ENCODE assay signal across 8 cellular contexts in the genomic region with DNA sequence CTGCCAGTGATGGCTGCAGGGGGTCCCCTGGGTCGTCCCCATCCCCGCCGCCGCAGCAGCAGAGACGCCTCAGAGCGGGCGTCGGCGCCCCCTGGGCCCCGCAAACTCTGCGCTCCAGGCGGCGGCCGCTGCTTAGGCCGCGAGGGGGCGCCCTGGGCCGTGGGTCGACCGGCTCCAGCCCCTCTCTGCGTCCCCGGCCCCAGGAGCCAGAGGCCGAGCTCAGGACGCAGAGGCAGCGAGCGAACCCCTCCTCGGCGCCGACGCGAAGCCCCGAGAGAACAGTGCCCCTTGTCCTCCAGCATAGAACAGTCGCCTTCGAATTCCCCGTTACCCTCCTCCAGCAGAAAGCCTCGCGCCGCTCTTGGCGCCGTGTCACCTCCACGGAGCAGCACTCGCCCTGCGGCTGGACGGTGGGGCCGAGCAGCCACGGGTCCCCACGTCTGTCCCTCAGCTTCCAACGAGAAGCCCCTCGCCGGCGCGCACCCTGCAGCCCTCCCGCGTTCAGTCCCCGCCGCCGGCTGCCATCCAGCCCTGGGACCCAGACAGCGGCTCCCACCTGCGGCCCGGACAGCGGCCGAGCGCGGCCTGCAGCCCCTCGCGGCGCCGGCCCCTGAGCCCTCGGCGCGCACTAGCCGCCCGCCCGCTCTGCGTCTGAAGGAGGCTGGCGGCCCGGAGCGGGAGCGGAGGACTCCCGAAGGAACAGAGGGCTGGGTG.
A peak's percentile ranks its signal among the peaks of the same experiment; 100 is the strongest.
DNase-seq lines count a peak whose midpoint lies in the region; ATAC-seq and TF ChIP-seq lines count a peak whose summit lies in the region.

No MANE protein-coding gene starts in this region.

- TF ChIP-seq POLR2A in stomach (IDR thresholded peaks at IDR 0.05) = no peak

- H3K9me3 ChIP-seq in mucosa of descending colon (no peaks in the 10 kb centered on the region), stomach (no peaks in the 10 kb centered on the region)

- TF ChIP-seq EP300 in stomach (IDR thresholded peaks at IDR 0.05) = no peak

- H3K27me3 Mint-ChIP-seq in activated CD8-positive, alpha-beta memory T cell treated with anti-CD3 and anti-CD28 coated beads, Interleukin-2, amount 10 ng/mL, durations not matched to agents 7 days and 5 days = peaks cover 85% of the 10 kb centered on the region

- H3K36me3 ChIP-seq in mucosa of descending colon (ENCODE audit: low read depth) = no peaks in the 10 kb centered on the region
- no peaks in the 10 kb centered on the region for H3K36me3 ChIP-seq in stomach

- intact Hi-C loops in mucosa of descending colon (cut with DNase I, micrococcal nuclease) = loop anchor here in 1 of 2 donors (10.0 kb wide), 1 partner anchor 82 kb away; no protein-coding TSS in a partner anchor
- intact Hi-C loops in stomach (cut with DNase I; ENCODE audit: low total_unique reads) = loop anchor here (5.0 kb wide), 1 partner anchor 84 kb away; no protein-coding TSS in a partner anchor

- CTCF ChIA-PET in activated CD8-positive, alpha-beta memory T cell treated with anti-CD3 and anti-CD28 coated beads, Interleukin-2, amount 10 ng/mL, durations not matched to agents 7 days and 5 days (lab: Charles Lee) = interaction anchor here (0.5 to 2.4 kb wide), 10 partner anchors 9 to 335 kb away, joined by 3 to 27 read pairs (median 4); no protein-coding TSS in a partner anchor

- H3K4me3 Mint-ChIP-seq in activated CD8-positive, alpha-beta memory T cell treated with anti-CD3 and anti-CD28 coated beads, Interleukin-2, amount 10 ng/mL, durations not matched to agents 7 days and 5 days = peak overlapping the region; percentile 63

- peak overlapping the region; percentile 60 to 90 (median 82) for H3K27ac ChIP-seq in stomach

- no peaks in the 10 kb centered on the region for H3K36me3 Mint-ChIP-seq in activated CD8-positive, alpha-beta memory T cell treated with anti-CD3 and anti-CD28 coated beads, Interleukin-2, amount 10 ng/mL, durations not matched to agents 7 days and 5 days

- H3K9me3 Mint-ChIP-seq in activated CD8-positive, alpha-beta memory T cell treated with anti-CD3 and anti-CD28 coated beads, Interleukin-2, amount 10 ng/mL, durations not matched to agents 7 days and 5 days (ENCODE audit: low read depth) = no peaks in the 10 kb centered on the region

- H3K27me3 ChIP-seq in stomach = peaks cover 0 to 11% (median 7%) of the 10 kb centered on the region in 3 donors

- WGBS in stomach, 5 donors = 0 to 1% (median 1%) methylated on average over 25 to 80 of the region's 80 CpGs

- peak; percentile 30 for DNase-seq in AG10803 (ENCODE audit: low read depth)
- DNase-seq in NCI-H748 (lab: John Stamatoyannopoulos, UW; ENCODE audit: unreplicated experiment) = peak; percentile 91
- DNase-seq in activated CD8-positive, alpha-beta memory T cell treated with anti-CD3 and anti-CD28 coated beads, Interleukin-2, amount 10 ng/mL, durations not matched to agents 7 days and 5 days = peak; percentile 50
- peak; percentile 53 for DNase-seq in epithelial cell of esophagus (ENCODE audit: low read depth)
- peak; percentile 71 to 75 (median 74) for DNase-seq in mucosa of descending colon
- DNase-seq in stomach = peak; percentile 71

- peak; percentile 59 for ATAC-seq in GM18520 (IDR thresholded peaks at IDR 0.05; ENCODE audit: unreplicated experiment)
- peak; percentile 75 for ATAC-seq in HG03025 (IDR thresholded peaks at IDR 0.05; ENCODE audit: low FRiP score, unreplicated experiment)
- ATAC-seq in activated CD8-positive, alpha-beta memory T cell treated with anti-CD3 and anti-CD28 coated beads, Interleukin-2, amount 10 ng/mL, durations not matched to agents 7 days and 5 days = peak; percentile 86
- peak; percentile 86 for ATAC-seq in mucosa of descending colon

- TF ChIP-seq CTCF in AG10803 (conservative IDR thresholded peaks at IDR 0.05; ENCODE audit: low read length) (peak; percentile 56), epithelial cell of esophagus (IDR thresholded peaks at IDR 0.05; ENCODE audit: insufficient read depth, low read depth, low read length, missing control alignments) (peak; percentile 43), mucosa of descending colon (IDR thresholded peaks at IDR 0.05) (peak; percentile 65), stomach (IDR thresholded peaks at IDR 0.05) (peak in 5 of 7 experiments; percentile 66 to 92 (median 85))

- H3K4me3 ChIP-seq in AG10803 (ENCODE audit: low read length) = peak overlapping the region; percentile 67
- H3K4me3 ChIP-seq in epithelial cell of esophagus (ENCODE audit: low read length) = peak overlapping the region; percentile 56
- H3K4me3 ChIP-seq in mucosa of descending colon = peak overlapping the region; percentile 26
- H3K4me3 ChIP-seq in stomach = peak overlapping the region; percentile 64 to 83 (median 68)

- H3K4me1 ChIP-seq in mucosa of descending colon (ENCODE audit: low read depth) (peaks cover 7% of the 10 kb centered on the region), stomach (peaks cover 0 to 37% (median 23%) of the 10 kb centered on the region in 4 donors)

- no peak overlapping the region for H3K27ac Mint-ChIP-seq in activated CD8-positive, alpha-beta memory T cell treated with anti-CD3 and anti-CD28 coated beads, Interleukin-2, amount 10 ng/mL, durations not matched to agents 7 days and 5 days

- peaks cover 14% of the 10 kb centered on the region for H3K4me1 Mint-ChIP-seq in activated CD8-positive, alpha-beta memory T cell treated with anti-CD3 and anti-CD28 coated beads, Interleukin-2, amount 10 ng/mL, durations not matched to agents 7 days and 5 days

Comparison
In these comparisons a context has a peak if more than half of its experiments do, and no peak if none do; other contexts are left out.
1. Peak in every context shown above with its lines: DNase-seq, ATAC-seq, H3K4me3 ChIP-seq and H3K27ac ChIP-seq.
2. DNase-seq: peak in every context shown above with its lines; median percentile 91 in NCI-H748; 74 in mucosa of descending colon; 71 in stomach; 53 in epithelial cell of esophagus; 50 in activated CD8-positive, alpha-beta memory T cell treated with anti-CD3 and anti-CD28 coated beads, Interleukin-2, amount 10 ng/mL, durations not matched to agents 7 days and 5 days; 30 in AG10803.